ENCODE assay signal across 28 cellular contexts in the genomic region with DNA sequence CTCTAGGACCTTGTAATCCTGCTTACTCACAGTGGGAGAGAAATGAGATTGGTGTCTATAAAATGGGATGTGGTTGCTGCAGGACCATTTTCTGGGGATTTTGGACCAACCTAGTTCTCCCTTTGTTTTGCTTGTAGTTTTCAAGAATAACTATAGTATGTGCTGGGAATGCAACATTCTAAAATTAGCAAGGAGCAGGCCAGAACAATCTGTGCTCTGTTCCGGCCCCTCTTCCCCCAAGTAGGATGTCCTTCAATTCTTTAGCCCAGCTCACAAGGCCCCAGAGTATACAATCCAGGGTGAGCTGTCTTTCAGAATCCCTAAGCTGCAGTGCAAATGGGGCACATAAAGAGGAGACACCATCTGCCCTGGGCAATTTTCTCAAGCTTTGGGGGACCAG.
DNase-seq lines count a peak whose midpoint lies in the region; ATAC-seq and TF ChIP-seq lines count a peak whose summit lies in the region.
"Had no signal": no experiment of that assay in that cellular context is flagged by ENCODE, and none has a peak within 500 bp of the region (broad histone marks: within the 10 kb centered on the region; RNA-seq: fewer than 3 reads in every experiment).

No MANE protein-coding gene starts in this region.

- peak overlapping the region; percentile 64 for H2AFZ ChIP-seq in osteoblast (ENCODE audit: low read length)
- H2AFZ ChIP-seq: parathyroid adenoma had no signal

- H3K4me3 ChIP-seq in gastroesophageal sphincter (no peak overlapping the region), osteoblast (ENCODE audit: insufficient read depth, low read length) (no peak overlapping the region)
- H3K4me3 ChIP-seq: A549, GM12878, lung, SJCRH30, thyroid gland had no signal

- DNase-seq in Right ventricle myocardium superior (no peak), cardiac septum (ENCODE audit: low spot score) (no peak), osteoblast (ENCODE audit: insufficient read length, low spot score, missing footprints) (no peak), kidney glomerular epithelial cell (lab: John Stamatoyannopoulos, UW) (no peak), NCI-H146 (lab: John Stamatoyannopoulos, UW) (no peak), SK-N-DZ (ENCODE audit: low spot score) (no peak)
- DNase-seq: activated CD4-positive, alpha-beta T cell treated with anti-CD3 and anti-CD28 coated beads for 1 hour; activated CD8-positive, alpha-beta T cell treated with anti-CD3 and anti-CD28 coated beads, Interleukin-2, amount 10 ng/mL, durations not matched to agents 7 days and 5 days; anterior cingulate cortex; caudate nucleus; CD4-positive, alpha-beta memory T cell; EL; glutamatergic neuron; NCI-H1105 treated with DMSO at 0.1 percent for 48 hours; NCI-H2029; NCI-H526 treated with DMSO at 0.1 percent for 48 hours; nephron progenitor cell; SJCRH30; stimulated activated naive CD4-positive, alpha-beta T cell treated with Interleukin-2 at 50 U/mL for 16 hours; thyroid gland had no signal

- H3K4me2 ChIP-seq in osteoblast (ENCODE audit: insufficient read depth, low read length): no peak overlapping the region
- H3K4me2 ChIP-seq: A549 had no signal

- H3K4me1 ChIP-seq in gastroesophageal sphincter (peaks cover 6 to 38% (median 30%) of the 10 kb centered on the region in 3 donors), osteoblast (ENCODE audit: insufficient read depth, low read length) (peaks cover 21% of the 10 kb centered on the region)
- H3K4me1 ChIP-seq: A549, parathyroid adenoma, SJCRH30 had no signal

- H3K27me3 ChIP-seq in gastroesophageal sphincter (no peaks in the 10 kb centered on the region), osteoblast (ENCODE audit: insufficient read depth, low read length) (no peaks in the 10 kb centered on the region)
- H3K27me3 ChIP-seq: SJCRH30, thyroid gland had no signal

- peak; percentile 52 for ATAC-seq in Right ventricle myocardium superior (ENCODE audit: poor library complexity)
- ATAC-seq in gastroesophageal sphincter: peak; percentile 79
- no peak for ATAC-seq in GM21619 (IDR thresholded peaks at IDR 0.05; ENCODE audit: unreplicated experiment)
- ATAC-seq: A549; activated CD8-positive, alpha-beta T cell treated with anti-CD3 and anti-CD28 coated beads, Interleukin-2, amount 10 ng/mL, durations not matched to agents 7 days and 5 days; activated naive CD4-positive, alpha-beta T cell treated with anti-CD3 and anti-CD28 coated beads, Interleukin-2, amount 50 U/mL, for 72 hours; GM12878; Panc1 had no signal

- TF ChIP-seq EP300 in gastroesophageal sphincter (IDR thresholded peaks at IDR 0.05): no peak

- intact Hi-C loops in Right ventricle myocardium superior (cut with DNase I) (no loop called here), cardiac septum (cut with DNase I) (loop anchor here (10.0 kb wide), 1 partner anchor 848 kb away; a partner anchor contains a TSS)

- H4K20me1 ChIP-seq in osteoblast (ENCODE audit: insufficient read depth, low read length): no peaks in the 10 kb centered on the region

- H3K9me3 ChIP-seq in gastroesophageal sphincter (peaks cover 0 to 18% (median 0%) of the 10 kb centered on the region in 3 donors), osteoblast (ENCODE audit: low read depth, low read length) (no peaks in the 10 kb centered on the region)
- H3K9me3 ChIP-seq: SJCRH30, thyroid gland had no signal

- H3K36me3 ChIP-seq in gastroesophageal sphincter: no peaks in the 10 kb centered on the region
- no peaks in the 10 kb centered on the region for H3K36me3 ChIP-seq in osteoblast (ENCODE audit: insufficient read depth, low read length)
- H3K36me3 ChIP-seq: SJCRH30, thyroid gland had no signal

- WGBS in gastroesophageal sphincter (ENCODE audit: low coverage in 1 of 2), 2 donors: 33 to 50% methylated on average over 1 of the region's 1 CpG

- TF ChIP-seq POLR2A in gastroesophageal sphincter (IDR thresholded peaks at IDR 0.05): no peak

- H3K27ac ChIP-seq in gastroesophageal sphincter: peak overlapping the region; percentile 72 to 84 (median 81)
- H3K27ac ChIP-seq in osteoblast (ENCODE audit: low read depth, low read length): peak overlapping the region; percentile 15
- H3K27ac ChIP-seq: A549, parathyroid adenoma, SJCRH30, thyroid gland had no signal

- no peaks in the 10 kb centered on the region for H3K79me2 ChIP-seq in osteoblast (ENCODE audit: insufficient read depth, low read length)
- H3K79me2 ChIP-seq: parathyroid adenoma had no signal

- no peak for TF ChIP-seq CTCF in gastroesophageal sphincter (IDR thresholded peaks at IDR 0.05)
- TF ChIP-seq CTCF in osteoblast (IDR thresholded peaks at IDR 0.05; ENCODE audit: extremely low read depth, low read depth, low read length): no peak
